ENCODE assay signal across 19 cellular contexts in the genomic region with DNA sequence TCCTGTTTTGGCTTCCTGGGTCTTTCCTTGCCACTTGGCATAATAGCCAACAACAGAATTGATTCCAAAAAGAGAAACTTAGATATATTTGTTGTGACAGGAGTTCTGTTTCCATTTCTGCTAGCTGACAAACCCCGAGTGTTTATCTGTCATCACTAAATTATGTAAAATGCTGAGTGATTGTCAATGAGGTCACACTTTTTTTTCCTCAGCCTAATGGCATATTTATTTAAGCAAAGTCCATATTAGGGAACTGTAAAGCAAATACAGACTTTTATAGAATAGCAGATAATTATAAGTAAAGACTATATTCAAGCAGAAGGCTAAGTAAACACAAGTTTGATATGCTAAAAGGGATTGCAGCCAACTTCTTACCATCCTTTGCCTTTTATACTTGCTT.
A peak's percentile ranks its signal among the peaks of the same experiment; 100 is the strongest.
DNase-seq lines count a peak whose midpoint lies in the region; ATAC-seq, FAIRE-seq and TF ChIP-seq lines count a peak whose summit lies in the region.
"Had no signal": no experiment of that assay in that cellular context is flagged by ENCODE, and none has a peak within 500 bp of the region (broad histone marks: within the 10 kb centered on the region; RNA-seq: fewer than 3 reads in every experiment).

No MANE protein-coding gene starts in this region.

- BruUV-seq in PC-3 (replicated peaks; lab: Mats Ljungman, UMichigan) = no TSS peak

- TF ChIP-seq CTCF in PC-3 (conservative IDR thresholded peaks at IDR 0.05; ENCODE audit: low read depth, low read length) = no peak

- FAIRE-seq in islet of Langerhans (lab: Jason Lieb, UNC) = peak; percentile 89
- FAIRE-seq: G401.6 had no signal

- no peak overlapping the region for H3K4me3 ChIP-seq in PC-3 (ENCODE audit: low read length)
- H3K4me3 ChIP-seq: Peyer's patch had no signal

- H3K36me3 Mint-ChIP-seq in activated CD8-positive, alpha-beta T cell treated with anti-CD3 and anti-CD28 coated beads, Interleukin-2, amount 10 ng/mL, durations not matched to agents 7 days and 5 days (ENCODE audit: low read depth) = no peaks in the 10 kb centered on the region
- H3K36me3 Mint-ChIP-seq: CD14-positive monocyte had no signal

- CTCF ChIA-PET in PC-3 (lab: Charles Lee) = no interaction called here
- CTCF ChIA-PET in activated CD8-positive, alpha-beta T cell treated with anti-CD3 and anti-CD28 coated beads, Interleukin-2, amount 10 ng/mL, durations not matched to agents 7 days and 5 days (lab: Charles Lee) = no interaction called here

- no peak overlapping the region for H3K9ac ChIP-seq in PC-3 (ENCODE audit: low read length)

- peak; percentile 58 for ATAC-seq in PC-3
- no peak for ATAC-seq in activated CD8-positive, alpha-beta T cell treated with anti-CD3 and anti-CD28 coated beads, Interleukin-2, amount 10 ng/mL, durations not matched to agents 7 days and 5 days
- ATAC-seq: Right ventricle myocardium inferior had no signal

- no peaks in the 10 kb centered on the region for H3K79me2 ChIP-seq in PC-3 (ENCODE audit: low read length)

- no peaks in the 10 kb centered on the region for H3K4me1 Mint-ChIP-seq in activated CD8-positive, alpha-beta T cell treated with anti-CD3 and anti-CD28 coated beads, Interleukin-2, amount 10 ng/mL, durations not matched to agents 7 days and 5 days (ENCODE audit: low read depth)
- H3K4me1 Mint-ChIP-seq: CD14-positive monocyte, H9 had no signal

- no peaks in the 10 kb centered on the region for H3F3A ChIP-seq in PC-3 (ENCODE audit: low read length, unreplicated experiment)

- intact Hi-C loops in PC-3 (cut with micrococcal nuclease) = no loop called here

- no peaks in the 10 kb centered on the region for H3K9me3 Mint-ChIP-seq in activated CD8-positive, alpha-beta T cell treated with anti-CD3 and anti-CD28 coated beads, Interleukin-2, amount 10 ng/mL, durations not matched to agents 7 days and 5 days (ENCODE audit: insufficient read depth)
- H3K9me3 Mint-ChIP-seq: H9 had no signal

- DNase-seq in EH (ENCODE audit: low read depth) = peak; percentile 3
- peak; percentile 58 for DNase-seq in NCI-H146 treated with DMSO at 0.1 percent for 48 hours (lab: John Stamatoyannopoulos, UW; ENCODE audit: unreplicated experiment)
- no peak for DNase-seq in PC-3
- no peak for DNase-seq in C1 segment of cervical spinal cord (lab: John Stamatoyannopoulos, UW)
- no peak for DNase-seq in NCI-H1930 (lab: John Stamatoyannopoulos, UW)
- no peak for DNase-seq in activated CD8-positive, alpha-beta T cell treated with anti-CD3 and anti-CD28 coated beads, Interleukin-2, amount 10 ng/mL, durations not matched to agents 7 days and 5 days
- DNase-seq: DMS79 treated with DMSO at 0.1 percent for 48 hours, H9, Karpas-422, MM.1S, NCI-H1092 treated with DMSO at 0.1 percent for 48 hours, NCI-H2107, NCI-H226, NCI-H526, Peyer's patch had no signal

- no peak overlapping the region for H2AFZ ChIP-seq in PC-3 (ENCODE audit: low read length)

- H3K27ac ChIP-seq in PC-3 (ENCODE audit: low read length) = no peak overlapping the region
- H3K27ac ChIP-seq: Peyer's patch had no signal

- H3K9me2 ChIP-seq in PC-3 (replicated peaks; ENCODE audit: low read length) = no peaks in the 10 kb centered on the region

- H3K9me3 ChIP-seq in PC-3 (ENCODE audit: low read length) = no peaks in the 10 kb centered on the region
- H3K9me3 ChIP-seq: Peyer's patch had no signal

- no peak overlapping the region for H3K4me2 ChIP-seq in PC-3 (ENCODE audit: low read length)

- 0 out of 2 replicates have a peak, but pooled peaks cover 3% of the 10 kb centered on the region for H3K4me1 ChIP-seq in PC-3 (ENCODE audit: insufficient read depth, low read length)
- H3K4me1 ChIP-seq: Peyer's patch had no signal

- no peaks in the 10 kb centered on the region for H3K27me3 ChIP-seq in PC-3 (ENCODE audit: low read length)
- H3K27me3 ChIP-seq: Peyer's patch had no signal

- POLR2A ChIA-PET in PC-3 (lab: Charles Lee; ENCODE audit: unreplicated experiment) = no interaction called here
- POLR2A ChIA-PET in activated CD8-positive, alpha-beta T cell treated with anti-CD3 and anti-CD28 coated beads, Interleukin-2, amount 10 ng/mL, durations not matched to agents 7 days and 5 days (lab: Charles Lee) = no interaction called here

- no peak overlapping the region for H3K4me3 Mint-ChIP-seq in activated CD8-positive, alpha-beta T cell treated with anti-CD3 and anti-CD28 coated beads, Interleukin-2, amount 10 ng/mL, durations not matched to agents 7 days and 5 days
- H3K4me3 Mint-ChIP-seq: CD14-positive monocyte, H9 had no signal

- no peaks in the 10 kb centered on the region for H3K36me3 ChIP-seq in PC-3 (ENCODE audit: low read depth, low read length)
- H3K36me3 ChIP-seq: Peyer's patch had no signal

- no peak overlapping the region for H3K27ac Mint-ChIP-seq in activated CD8-positive, alpha-beta T cell treated with anti-CD3 and anti-CD28 coated beads, Interleukin-2, amount 10 ng/mL, durations not matched to agents 7 days and 5 days
- H3K27ac Mint-ChIP-seq: CD14-positive monocyte, H9 had no signal

- no peaks in the 10 kb centered on the region for H4K20me1 ChIP-seq in PC-3 (ENCODE audit: low read length)

- no peaks in the 10 kb centered on the region for H3K27me3 Mint-ChIP-seq in activated CD8-positive, alpha-beta T cell treated with anti-CD3 and anti-CD28 coated beads, Interleukin-2, amount 10 ng/mL, durations not matched to agents 7 days and 5 days (ENCODE audit: low read depth)

Comparison
In these comparisons a context has a peak if more than half of its experiments do, and no peak if none do; other contexts are left out.
1. DNase-seq: peak in EH (single experiment) and NCI-H146 treated with DMSO at 0.1 percent for 48 hours (single experiment); none in PC-3 (single experiment), C1 segment of cervical spinal cord (0 of 14), NCI-H1930 (0 of 2) and activated CD8-positive, alpha-beta T cell treated with anti-CD3 and anti-CD28 coated beads, Interleukin-2, amount 10 ng/mL, durations not matched to agents 7 days and 5 days (single experiment).